ENCODE assay signal across 11 cellular contexts in the genomic region with DNA sequence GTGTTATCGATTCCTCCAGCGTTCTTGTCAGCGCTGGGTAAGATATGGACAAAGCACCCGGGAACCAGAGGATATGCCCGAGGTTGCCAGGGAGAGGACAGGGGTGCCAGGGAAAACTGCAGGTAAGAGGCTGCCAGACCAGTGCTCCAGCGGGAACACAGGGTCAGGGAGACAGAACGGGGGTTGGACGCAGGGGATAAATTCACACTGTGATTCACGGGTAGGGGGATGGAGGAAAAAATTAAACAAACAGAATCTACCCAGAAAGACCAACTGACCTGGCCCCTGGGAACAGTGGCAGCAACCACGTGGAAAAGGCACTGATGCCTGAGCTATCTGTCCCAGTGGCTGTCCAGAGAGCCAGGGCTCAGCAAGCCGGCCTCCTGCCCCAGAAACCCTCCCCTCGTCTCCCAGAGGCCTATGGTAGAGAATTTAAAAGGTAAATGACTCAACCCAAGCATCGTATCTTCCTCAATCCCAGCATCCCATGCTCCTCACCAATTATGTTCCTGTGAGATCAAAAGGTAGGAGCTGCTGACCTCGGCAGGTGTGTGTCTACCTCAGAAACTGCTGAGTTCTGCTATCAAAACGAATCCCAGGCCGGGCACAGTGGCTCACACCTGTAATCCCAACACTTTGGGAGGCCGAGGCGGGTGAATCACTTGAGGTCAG. TPM values are rescaled to one million over a fixed set of nuclear protein-coding genes. Genes with fewer than 3 reads are reported as not detected.
A peak's percentile ranks its signal among the peaks of the same experiment; 100 is the strongest.
DNase-seq lines count a peak whose midpoint lies in the region; FAIRE-seq and TF ChIP-seq lines count a peak whose summit lies in the region.
"Had no signal": no experiment of that assay in that cellular context is flagged by ENCODE, and none has a peak within 500 bp of the region (broad histone marks: within the 10 kb centered on the region; RNA-seq: fewer than 3 reads in every experiment).

No MANE protein-coding gene starts in this region.

- H2AK5ac ChIP-seq in H9 (ENCODE audit: insufficient read length, low read length), result no peak overlapping the region

- FAIRE-seq in small intestine (lab: Jason Lieb, UNC), result no peak
- FAIRE-seq: astrocyte, islet of Langerhans had no signal

- BruUV-seq in Calu3 (replicated peaks; lab: Mats Ljungman, UMichigan), result no TSS peak

- H4K8ac ChIP-seq in H9 (replicated peaks; ENCODE audit: insufficient read length, low read depth, low read length), result no peak overlapping the region

- H4K5ac ChIP-seq in H9 (ENCODE audit: insufficient read length, low read depth, low read length), result no peak overlapping the region

- no CpG with 5 or more reads among the region's 18 CpGs for WGBS in H9 (ENCODE audit: extremely low coverage, insufficient read length, low lambda C conversion rate)
- 19 to 64% (median 38%) methylated on average over 18 of the region's 18 CpGs for WGBS in small intestine, 3 donors

- TF ChIP-seq CTCF in H9 (conservative IDR thresholded peaks at IDR 0.05) (no peak), ascending aorta (IDR thresholded peaks at IDR 0.05) (no peak), Calu3 (IDR thresholded peaks at IDR 0.05; ENCODE audit: unreplicated experiment) (no peak)

- no peak overlapping the region for H3K9ac ChIP-seq in H9 (ENCODE audit: extremely low read depth, insufficient read length, low read length)

- no peak overlapping the region for H3K4ac ChIP-seq in H9 (ENCODE audit: low read depth, low read length)

- H3K4me1 Mint-ChIP-seq in H9 (peaks cover 66 to 68% of the 10 kb centered on the region in 2 experiments), Calu3 (ENCODE audit: low read depth, unreplicated experiment) (no peaks in the 10 kb centered on the region)

- no peaks in the 10 kb centered on the region for H4K20me1 ChIP-seq in H9 (ENCODE audit: control insufficient read depth, insufficient read depth, insufficient read length)

- H3K23ac ChIP-seq in H9 (ENCODE audit: insufficient read length, low read depth, low read length), result no peak overlapping the region

- H3K56ac ChIP-seq in H9 (ENCODE audit: insufficient read length, low read depth, low read length), result no peak overlapping the region

- no peaks in the 10 kb centered on the region for H3K36me3 ChIP-seq in ascending aorta
- H3K36me3 ChIP-seq in small intestine (ENCODE audit: control insufficient read depth in 2 of 2, insufficient read depth in 2 of 2, low read length in 2 of 2), result peaks cover 0 to 2% of the 10 kb centered on the region in 2 donors
- no peaks in the 10 kb centered on the region; the same call in 1 of the 2 replicates for H3K36me3 ChIP-seq in H7 (replicated peaks; ENCODE audit: control insufficient read depth, insufficient read depth, low read length)
- H3K36me3 ChIP-seq: upper lobe of right lung had no signal

- peak overlapping the region; percentile 22 to 53 for H3K4me3 ChIP-seq in ascending aorta
- peak overlapping the region in 1 of 2 donors; percentile 17 for H3K4me3 ChIP-seq in small intestine (ENCODE audit: low read depth in 1 of 2, low read length in 2 of 2)
- H3K4me3 ChIP-seq in H7 (ENCODE audit: insufficient read depth, low read depth, low read length), result no peak overlapping the region
- H3K4me3 ChIP-seq: upper lobe of right lung had no signal

- H3K36me3 Mint-ChIP-seq in H9 (ENCODE audit: insufficient read depth in 1 of 3, low read depth in 3 of 3), result peaks cover 16 to 31% (median 26%) of the 10 kb centered on the region in 3 experiments
- H3K36me3 Mint-ChIP-seq in Calu3 (ENCODE audit: insufficient read depth, unreplicated experiment), result peaks cover 5% of the 10 kb centered on the region

- no peak overlapping the region for H2AFZ ChIP-seq in H9 (ENCODE audit: low read length)

- H2BK12ac ChIP-seq in H9 (ENCODE audit: insufficient read length, low read depth, low read length), result no peak overlapping the region

- H3K27me3 ChIP-seq in H9 (ENCODE audit: insufficient read depth, low read length) (no peaks in the 10 kb centered on the region), ascending aorta (no peaks in the 10 kb centered on the region), small intestine (ENCODE audit: control insufficient read depth in 2 of 2, insufficient read depth in 2 of 2, low read length in 2 of 2) (no peaks in the 10 kb centered on the region), H7 (ENCODE audit: control insufficient read depth, insufficient read depth, low read length) (no peaks in the 10 kb centered on the region)
- H3K27me3 ChIP-seq: upper lobe of right lung had no signal

- peaks cover 60% of the 10 kb centered on the region; the same call in 1 of the 2 replicates for H3K79me2 ChIP-seq in H9 (ENCODE audit: insufficient read depth, low read length)

- H3K4me3 Mint-ChIP-seq in H9 (no peak overlapping the region), Calu3 (ENCODE audit: low read depth, unreplicated experiment) (no peak overlapping the region)

- no peak overlapping the region for H4K91ac ChIP-seq in H9 (ENCODE audit: insufficient read length, low read depth, low read length)

- no peak overlapping the region for H3T11ph ChIP-seq in H9 (ENCODE audit: low read length)

- H2BK5ac ChIP-seq in H9 (ENCODE audit: insufficient read length, low read length), result no peak overlapping the region

- CTCF ChIA-PET in Calu3 (lab: Charles Lee), result no interaction called here

- H2BK15ac ChIP-seq in H9 (ENCODE audit: low read depth, low read length), result no peak overlapping the region

- H3K27me3 Mint-ChIP-seq in H9 (ENCODE audit: low read depth) (no peaks in the 10 kb centered on the region), Calu3 (ENCODE audit: unreplicated experiment) (no peaks in the 10 kb centered on the region)

- H2BK120ac ChIP-seq in H9 (ENCODE audit: low read depth, low read length, poor library complexity, severe bottlenecking), result no peak overlapping the region

- no peak overlapping the region for H3K4me2 ChIP-seq in H9 (ENCODE audit: insufficient read depth, insufficient read length, low read length)

- in situ Hi-C loops in KBM-7 (cut with MboI; ENCODE audit: low pct_unique_long_range_greater_than_20kb, low sequenced_read_pairs), result no loop called here

- H3K27ac ChIP-seq in H9 (ENCODE audit: insufficient read length, low read depth, low read length) (peak overlapping the region; percentile 7), ascending aorta (peak overlapping the region; percentile 25 to 49), small intestine (ENCODE audit: low read depth in 1 of 2, low read length in 1 of 2) (peak overlapping the region; percentile 63 to 83)

- H3K27ac Mint-ChIP-seq in H9, result peak overlapping the region; percentile 82 to 94 (median 94); a peak in 6 of 7 replicates
- H3K27ac Mint-ChIP-seq in Calu3 (ENCODE audit: unreplicated experiment), result no peak overlapping the region

- H3K9me3 ChIP-seq in H9 (ENCODE audit: control insufficient read depth, low read depth, low read length) (no peaks in the 10 kb centered on the region), ascending aorta (no peaks in the 10 kb centered on the region), small intestine (ENCODE audit: control insufficient read depth, low read depth) (no peaks in the 10 kb centered on the region)
- H3K9me3 ChIP-seq: upper lobe of right lung had no signal

- no peak for DNase-seq in H9
- DNase-seq in ascending aorta (ENCODE audit: low spot score in 2 of 2), result no peak
- DNase-seq in islet precursor cell, result peak; percentile 25
- peak; percentile 44 for DNase-seq in small intestine
- no peak for DNase-seq in Calu3
- no peak for DNase-seq in KBM-7
- no peak for DNase-seq in H7
- DNase-seq: NCI-H774, upper lobe of right lung had no signal

- H3K9me3 Mint-ChIP-seq in H9 (peaks cover 6% of the 10 kb centered on the region in 2 experiments; a peak in 4 of 5 replicates), Calu3 (ENCODE audit: low read depth, unreplicated experiment) (no peaks in the 10 kb centered on the region)

- H3K18ac ChIP-seq in H9 (ENCODE audit: insufficient read length, low read depth, low read length), result peak overlapping the region; percentile 25

- peaks cover 15% of the 10 kb centered on the region; the same call in 1 of the 2 replicates for H3K4me1 ChIP-seq in H9 (ENCODE audit: insufficient read depth, low read length)
- H3K4me1 ChIP-seq in ascending aorta, result peaks cover 5 to 58% of the 10 kb centered on the region in 2 donors
- peaks cover 7 to 36% of the 10 kb centered on the region in 2 donors for H3K4me1 ChIP-seq in small intestine (ENCODE audit: control insufficient read depth in 2 of 2, insufficient read depth in 1 of 2, low read depth in 1 of 2, low read length in 1 of 2)

- intact Hi-C loops in ascending aorta (cut with DNase I), result no loop called here
- intact Hi-C loops in Calu3 (cut with micrococcal nuclease; ENCODE audit: unreplicated experiment), result no loop called here

- no peak overlapping the region for H2BK20ac ChIP-seq in H9 (ENCODE audit: low read depth, low read length, poor library complexity, severe bottlenecking)

- no peaks in the 10 kb centered on the region for H3K23me2 ChIP-seq in H9 (ENCODE audit: insufficient read length, low read depth, low read length, poor library complexity, severe bottlenecking)

- 0 out of 2 replicates have a peak overlapping the region, but pooled peaks have one; percentile 29 for H3K14ac ChIP-seq in H9 (ENCODE audit: insufficient read depth, low read length)

- peaks cover 12% of the 10 kb centered on the region for H3K79me1 ChIP-seq in H9 (ENCODE audit: insufficient read depth, low read depth, low read length, poor library complexity, severe bottlenecking)

RNA-seq across cellular contexts. Expression of a gene that starts 49.4 kb away (rescaled TPM):
- total RNA-seq in H9 (2021), result 114 and 125 TPM in 2 replicates
- total RNA-seq in ascending aorta, result 96.3 TPM
- polyA plus RNA-seq in small intestine, result 10 to 100 TPM; 22.0 to 47.3 (median 47.2) TPM
- 11.8 and 12.1 TPM in 2 replicates for total RNA-seq in Calu3 (2022)
- total RNA-seq in H7 (2014; rRNA removed; shearing (Covaris generic)), result 64.6 and 93.6 TPM in 2 replicates

Comparison
In these comparisons a context has a peak if more than half of its experiments do, and no peak if none do; other contexts are left out.
1. DNase-seq: peak in islet precursor cell (single experiment) and small intestine (single experiment); none in H9 (single experiment), ascending aorta (0 of 2), Calu3 (single experiment), KBM-7 (single experiment) and H7 (single experiment).
2. H3K27ac ChIP-seq: peak in every context shown above with its lines; median percentile 73 in small intestine; 37 in ascending aorta; 7 in H9.